1 cellular context compared by ENCODE assay signal in the genomic region with DNA sequence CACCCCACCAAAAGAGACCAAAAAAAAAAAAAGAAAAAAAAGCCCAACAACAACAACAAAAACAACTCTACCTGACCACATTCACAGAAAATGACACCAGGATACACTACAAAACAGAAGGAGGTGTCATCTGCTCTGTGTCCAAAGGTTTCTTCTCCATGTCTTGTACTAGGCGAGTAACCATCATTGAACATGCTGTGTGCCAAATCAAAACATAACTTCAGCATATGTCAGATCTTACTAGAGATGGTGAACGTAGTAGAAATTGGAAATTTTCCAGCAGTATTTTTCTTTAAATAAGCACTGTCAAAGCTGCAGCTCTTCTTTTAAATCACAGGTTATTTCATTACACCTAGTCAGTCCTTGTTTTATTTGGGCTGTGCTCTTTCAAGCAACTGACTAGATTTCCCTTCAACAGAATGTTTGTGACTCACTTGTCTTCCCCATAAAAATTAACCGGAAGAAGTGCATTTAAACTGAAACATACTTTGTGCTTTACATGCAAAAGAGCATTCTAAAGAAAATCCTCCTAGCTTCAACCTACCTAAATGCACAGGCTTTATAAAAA.
TF ChIP-seq lines count a peak whose summit lies in the region.

No MANE protein-coding gene starts in this region.

TF ChIP-seq in HepG2, 621 proteins besides CTCF, POLR2A, EP300 and RAD21 (continued from another document):
- TF ChIP-seq, protein P1, sequence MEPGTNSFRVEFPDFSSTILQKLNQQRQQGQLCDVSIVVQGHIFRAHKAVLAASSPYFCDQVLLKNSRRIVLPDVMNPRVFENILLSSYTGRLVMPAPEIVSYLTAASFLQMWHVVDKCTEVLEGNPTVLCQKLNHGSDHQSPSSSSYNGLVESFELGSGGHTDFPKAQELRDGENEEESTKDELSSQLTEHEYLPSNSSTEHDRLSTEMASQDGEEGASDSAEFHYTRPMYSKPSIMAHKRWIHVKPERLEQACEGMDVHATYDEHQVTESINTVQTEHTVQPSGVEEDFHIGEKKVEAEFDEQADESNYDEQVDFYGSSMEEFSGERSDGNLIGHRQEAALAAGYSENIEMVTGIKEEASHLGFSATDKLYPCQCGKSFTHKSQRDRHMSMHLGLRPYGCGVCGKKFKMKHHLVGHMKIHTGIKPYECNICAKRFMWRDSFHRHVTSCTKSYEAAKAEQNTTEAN (CRISPR knock-in tag; conservative IDR thresholded peaks at IDR 0.05) = no peak
- TF ChIP-seq PCBP1 (IDR thresholded peaks at IDR 0.05; ENCODE audit: borderline replicate concordance, low read depth, low read length) (no peak), ZNF256 (CRISPR knock-in tag; conservative IDR thresholded peaks at IDR 0.05) (no peak), TCF12 (IDR thresholded peaks at IDR 0.05) (no peak), TCF12 (CRISPR knock-in tag; IDR thresholded peaks at IDR 0.05) (no peak), REL (CRISPR knock-in tag; conservative IDR thresholded peaks at IDR 0.05) (no peak)
- TF ChIP-seq, protein P2, sequence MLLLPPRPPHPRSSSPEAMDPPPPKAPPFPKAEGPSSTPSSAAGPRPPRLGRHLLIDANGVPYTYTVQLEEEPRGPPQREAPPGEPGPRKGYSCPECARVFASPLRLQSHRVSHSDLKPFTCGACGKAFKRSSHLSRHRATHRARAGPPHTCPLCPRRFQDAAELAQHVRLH (CRISPR knock-in tag; IDR thresholded peaks at IDR 0.05; ENCODE audit: borderline replicate concordance, low read depth) = no peak
- TF ChIP-seq, protein P3, sequence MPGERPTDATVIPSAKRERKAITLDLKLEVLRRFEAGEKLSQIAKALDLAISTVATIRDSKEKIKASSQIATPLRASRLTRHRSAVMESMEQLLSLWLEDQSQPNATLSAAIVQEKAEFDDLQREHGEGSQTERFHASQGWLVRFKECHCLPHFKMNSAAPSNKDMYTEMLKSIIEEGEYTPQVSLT (CRISPR knock-in tag; IDR thresholded peaks at IDR 0.05; ENCODE audit: borderline replicate concordance, low read depth) = no peak
- TF ChIP-seq, protein P4, sequence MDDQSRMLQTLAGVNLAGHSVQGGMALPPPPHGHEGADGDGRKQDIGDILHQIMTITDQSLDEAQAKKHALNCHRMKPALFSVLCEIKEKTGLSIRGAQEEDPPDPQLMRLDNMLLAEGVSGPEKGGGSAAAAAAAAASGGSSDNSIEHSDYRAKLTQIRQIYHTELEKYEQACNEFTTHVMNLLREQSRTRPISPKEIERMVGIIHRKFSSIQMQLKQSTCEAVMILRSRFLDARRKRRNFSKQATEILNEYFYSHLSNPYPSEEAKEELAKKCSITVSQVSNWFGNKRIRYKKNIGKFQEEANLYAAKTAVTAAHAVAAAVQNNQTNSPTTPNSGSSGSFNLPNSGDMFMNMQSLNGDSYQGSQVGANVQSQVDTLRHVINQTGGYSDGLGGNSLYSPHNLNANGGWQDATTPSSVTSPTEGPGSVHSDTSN (CRISPR knock-in tag; IDR thresholded peaks at IDR 0.05; ENCODE audit: borderline replicate concordance) = no peak
TF ChIP-seq in HepG2: peak in this region for 0.
